ENCODE assay signal across 4 cellular contexts in the genomic region with DNA sequence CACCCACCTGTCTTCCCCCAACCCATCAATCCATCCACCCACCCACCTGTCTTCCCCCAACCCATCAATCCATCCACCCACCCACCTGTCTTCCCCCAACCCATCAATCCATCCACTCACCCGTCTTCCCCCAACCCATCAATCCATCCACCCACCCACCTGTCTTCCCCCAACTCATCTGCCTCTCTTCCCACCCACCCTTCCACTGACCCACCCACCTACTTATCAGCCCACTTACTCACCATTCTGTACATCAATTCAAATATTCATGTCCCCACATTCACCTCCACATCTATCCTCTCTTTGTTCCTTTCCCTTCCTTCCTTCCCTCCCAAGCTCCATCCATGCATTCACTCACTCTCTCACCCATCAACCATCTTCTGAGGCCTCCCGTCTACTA. TPM values are rescaled to one million over a fixed set of nuclear protein-coding genes. Genes with fewer than 3 reads are reported as not detected.
"Had no signal": no experiment of that assay in that cellular context is flagged by ENCODE, and none has a peak within 500 bp of the region (broad histone marks: within the 10 kb centered on the region; RNA-seq: fewer than 3 reads in every experiment).

No MANE protein-coding gene starts in this region.

RNA-seq across cellular contexts. Expression of a gene that starts 6.4 kb away (rescaled TPM):
- total RNA-seq: M059J, MCF 10A, NCI-H460 had no signal

RNA-seq across cellular contexts. Expression of a gene that starts 20.4 kb away (rescaled TPM):
- total RNA-seq: LHCN-M2, M059J, MCF 10A, NCI-H460 had no signal
